ENCODE assay signal across 10 cellular contexts in genomic region chr14:91350483-91350812, GRCh38.
DNase-seq lines count a peak whose midpoint lies in the region; ATAC-seq and TF ChIP-seq lines count a peak whose summit lies in the region.
"Had no signal": no experiment of that assay in that cellular context is flagged by ENCODE, and none has a peak within 500 bp of the region (broad histone marks: within the 10 kb centered on the region; RNA-seq: fewer than 3 reads in every experiment).

No MANE protein-coding gene starts in this region.

- peaks cover 90% of the 10 kb centered on the region for H3K4me1 Mint-ChIP-seq in activated CD4-positive, alpha-beta T cell treated with anti-CD3 and anti-CD28 coated beads, Interleukin-2, amount 10 ng/mL, durations not matched to agents 7 days and 5 days
- H3K4me1 Mint-ChIP-seq in stimulated activated memory B cell treated with anti-CD40 and anti-IgM and Interleukin-4, amounts not matched to agents 10 μg/mL and 1 μg/mL and 100 μg/mL, for 72 hours: peaks cover 92% of the 10 kb centered on the region

- H3K9me3 Mint-ChIP-seq in activated CD4-positive, alpha-beta T cell treated with anti-CD3 and anti-CD28 coated beads, Interleukin-2, amount 10 ng/mL, durations not matched to agents 7 days and 5 days: no peaks in the 10 kb centered on the region
- H3K9me3 Mint-ChIP-seq in activated naive CD4-positive, alpha-beta T cell treated with anti-CD3 and anti-CD28 coated beads, Interleukin-2, amount 50 U/mL, for 72 hours: no peaks in the 10 kb centered on the region
- no peaks in the 10 kb centered on the region for H3K9me3 Mint-ChIP-seq in stimulated activated memory B cell treated with anti-CD40 and anti-IgM and Interleukin-4, amounts not matched to agents 10 μg/mL and 1 μg/mL and 100 μg/mL, for 72 hours

- H3K4me3 ChIP-seq in foreskin fibroblast (ENCODE audit: low read depth in 1 of 2, low read length in 2 of 2): no peak overlapping the region
- H3K4me3 ChIP-seq: A549 had no signal

- CTCF ChIA-PET in activated CD4-positive, alpha-beta T cell treated with anti-CD3 and anti-CD28 coated beads, Interleukin-2, amount 10 ng/mL, durations not matched to agents 7 days and 5 days (lab: Charles Lee): interaction anchor here (0.9 to 3.5 kb wide), 12 partner anchors 9 to 87 kb away, joined by 3 to 16 read pairs (median 5); no protein-coding TSS in a partner anchor

- ATAC-seq in HG03066 (IDR thresholded peaks at IDR 0.05; ENCODE audit: low read depth, unreplicated experiment): peak; percentile 9
- ATAC-seq in activated naive CD4-positive, alpha-beta T cell treated with anti-CD3 and anti-CD28 coated beads, Interleukin-2, amount 50 U/mL, for 72 hours: peak in 1 of 2 donors; percentile 2
- ATAC-seq in stimulated activated memory B cell treated with anti-CD40 and anti-IgM and Interleukin-4, amounts not matched to agents 10 μg/mL and 1 μg/mL and 100 μg/mL, for 72 hours: no peak
- ATAC-seq: A549 had no signal

- H3K27me3 Mint-ChIP-seq in activated CD4-positive, alpha-beta T cell treated with anti-CD3 and anti-CD28 coated beads, Interleukin-2, amount 10 ng/mL, durations not matched to agents 7 days and 5 days: no peaks in the 10 kb centered on the region
- H3K27me3 Mint-ChIP-seq in stimulated activated memory B cell treated with anti-CD40 and anti-IgM and Interleukin-4, amounts not matched to agents 10 μg/mL and 1 μg/mL and 100 μg/mL, for 72 hours: no peaks in the 10 kb centered on the region

- POLR2A ChIA-PET in activated CD4-positive, alpha-beta T cell treated with anti-CD3 and anti-CD28 coated beads, Interleukin-2, amount 10 ng/mL, durations not matched to agents 7 days and 5 days (lab: Charles Lee): interaction anchor here (0.7 to 1.9 kb wide), 2 partner anchors 39 to 47 kb away, joined by 3 to 5 read pairs; no protein-coding TSS in a partner anchor

- peak overlapping the region; percentile 75 for H3K4me3 Mint-ChIP-seq in activated CD4-positive, alpha-beta T cell treated with anti-CD3 and anti-CD28 coated beads, Interleukin-2, amount 10 ng/mL, durations not matched to agents 7 days and 5 days
- H3K4me3 Mint-ChIP-seq in stimulated activated memory B cell treated with anti-CD40 and anti-IgM and Interleukin-4, amounts not matched to agents 10 μg/mL and 1 μg/mL and 100 μg/mL, for 72 hours: peak overlapping the region; percentile 80

- peaks cover 45% of the 10 kb centered on the region for H3K36me3 Mint-ChIP-seq in activated CD4-positive, alpha-beta T cell treated with anti-CD3 and anti-CD28 coated beads, Interleukin-2, amount 10 ng/mL, durations not matched to agents 7 days and 5 days (ENCODE audit: low read depth)
- peaks cover 6 to 34% of the 10 kb centered on the region in 2 donors for H3K36me3 Mint-ChIP-seq in activated naive CD4-positive, alpha-beta T cell treated with anti-CD3 and anti-CD28 coated beads, Interleukin-2, amount 50 U/mL, for 72 hours
- peaks cover 20% of the 10 kb centered on the region for H3K36me3 Mint-ChIP-seq in stimulated activated memory B cell treated with anti-CD40 and anti-IgM and Interleukin-4, amounts not matched to agents 10 μg/mL and 1 μg/mL and 100 μg/mL, for 72 hours

- DNase-seq in activated CD4-positive, alpha-beta T cell treated with anti-CD3 and anti-CD28 coated beads, Interleukin-2, amount 10 ng/mL, durations not matched to agents 7 days and 5 days: no peak
- no peak for DNase-seq in activated CD4-positive, alpha-beta T cell treated with anti-CD3 and anti-CD28 coated beads for 4 hours
- DNase-seq in activated naive CD4-positive, alpha-beta T cell treated with anti-CD3 and anti-CD28 coated beads, Interleukin-2, amount 50 U/mL, for 72 hours (ENCODE audit: low spot score in 2 of 2): no peak
- DNase-seq in H4 (ENCODE audit: low spot score) (no peak), SHP77 (lab: John Stamatoyannopoulos, UW) (no peak), foreskin fibroblast (no peak)
- DNase-seq: mesenchymal stem cell had no signal

- no peak for TF ChIP-seq CTCF in foreskin fibroblast (IDR thresholded peaks at IDR 0.05; ENCODE audit: low read depth, low read length)

- peak overlapping the region; percentile 94 for H3K27ac Mint-ChIP-seq in activated CD4-positive, alpha-beta T cell treated with anti-CD3 and anti-CD28 coated beads, Interleukin-2, amount 10 ng/mL, durations not matched to agents 7 days and 5 days
- H3K27ac Mint-ChIP-seq in activated naive CD4-positive, alpha-beta T cell treated with anti-CD3 and anti-CD28 coated beads, Interleukin-2, amount 50 U/mL, for 72 hours: peak overlapping the region; percentile 78 to 94
- H3K27ac Mint-ChIP-seq in stimulated activated memory B cell treated with anti-CD40 and anti-IgM and Interleukin-4, amounts not matched to agents 10 μg/mL and 1 μg/mL and 100 μg/mL, for 72 hours: peak overlapping the region; percentile 90
